ENCODE assay signal across 7 cellular contexts in the genomic region with DNA sequence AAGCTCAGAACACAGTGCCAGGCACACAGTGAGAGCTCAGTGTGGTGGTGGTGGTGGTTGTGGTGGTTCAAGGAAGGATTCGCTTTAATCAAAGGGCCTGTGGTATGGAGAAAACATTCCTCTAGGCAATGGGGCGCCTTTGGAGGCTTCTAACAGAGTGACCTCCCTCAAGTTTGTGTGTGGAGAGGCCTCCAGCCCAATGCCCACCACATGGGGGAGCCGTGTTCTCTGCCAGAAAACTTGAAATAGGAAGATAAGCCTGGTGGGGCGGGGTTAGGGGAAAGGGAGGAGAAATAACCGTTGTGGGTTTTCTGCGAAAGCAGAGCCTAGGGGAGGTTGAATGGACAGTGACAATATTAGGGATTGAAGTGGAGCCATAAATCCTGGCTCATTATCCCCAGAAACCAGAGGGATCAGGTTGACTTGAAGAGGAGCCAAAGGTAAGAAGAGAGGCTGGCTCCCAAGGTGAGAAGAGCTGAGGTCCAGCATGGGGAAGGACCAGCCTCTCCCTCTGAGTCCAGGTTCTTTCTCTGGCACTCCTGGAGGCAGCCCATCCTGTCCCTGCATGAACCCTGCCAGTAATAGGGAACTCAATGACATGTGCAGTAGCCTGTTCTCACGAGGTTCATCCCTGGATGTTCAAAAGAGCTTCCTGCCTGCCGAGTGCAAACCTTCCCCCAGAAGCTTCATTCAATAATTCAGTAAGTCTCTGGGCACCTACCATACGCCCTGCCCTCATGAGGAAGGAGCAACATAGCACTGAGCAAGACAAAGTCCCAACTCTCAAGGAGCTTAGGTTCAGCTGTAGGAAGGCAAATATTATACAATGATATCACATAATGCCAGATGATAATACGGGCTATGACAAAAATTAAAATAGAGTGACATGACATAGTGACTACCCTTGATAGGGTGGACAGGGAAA. TPM values are rescaled to one million over a fixed set of nuclear protein-coding genes. Genes with fewer than 3 reads are reported as not detected.
A peak's percentile ranks its signal among the peaks of the same experiment; 100 is the strongest.
DNase-seq lines count a peak whose midpoint lies in the region; TF ChIP-seq lines count a peak whose summit lies in the region.

No MANE protein-coding gene starts in this region.

- H3K4me3 ChIP-seq in GM12864 (ENCODE audit: low read depth, low read length), result no peak overlapping the region

- no peaks in the 10 kb centered on the region for H3K4me1 Mint-ChIP-seq in activated naive CD8-positive, alpha-beta T cell treated with anti-CD3 and anti-CD28 coated beads for 36 hours
- H3K4me1 Mint-ChIP-seq in neural crest cell, result peaks cover 9% of the 10 kb centered on the region
- H3K4me1 Mint-ChIP-seq in immature natural killer cell, result no peaks in the 10 kb centered on the region

- DNase-seq in GM12864 (ENCODE audit: low read depth), result no peak
- peak; percentile 44 for DNase-seq in NAMALWA (ENCODE audit: low spot score)
- DNase-seq in activated naive CD8-positive, alpha-beta T cell treated with anti-CD3 and anti-CD28 coated beads for 36 hours, result peak; percentile 17
- DNase-seq in neural crest cell (ENCODE audit: low read depth, low spot score), result no peak
- no peak for DNase-seq in substantia nigra (lab: John Stamatoyannopoulos, UW)
- no peak for DNase-seq in hypothalamus (lab: John Stamatoyannopoulos, UW)
- no peak for DNase-seq in immature natural killer cell

- H3K36me3 Mint-ChIP-seq in activated naive CD8-positive, alpha-beta T cell treated with anti-CD3 and anti-CD28 coated beads for 36 hours, result no peaks in the 10 kb centered on the region
- H3K36me3 Mint-ChIP-seq in neural crest cell (ENCODE audit: low read depth) (no peaks in the 10 kb centered on the region), immature natural killer cell (no peaks in the 10 kb centered on the region)

- H3K27ac Mint-ChIP-seq in activated naive CD8-positive, alpha-beta T cell treated with anti-CD3 and anti-CD28 coated beads for 36 hours, result no peak overlapping the region
- H3K27ac Mint-ChIP-seq in neural crest cell (ENCODE audit: unreplicated experiment) (no peak overlapping the region), immature natural killer cell (no peak overlapping the region)

- no peak overlapping the region for H3K27ac ChIP-seq in substantia nigra (ENCODE audit: low read depth, low read length, poor library complexity, severe bottlenecking)

- TF ChIP-seq CTCF in GM12864 (IDR thresholded peaks at IDR 0.05; ENCODE audit: low read depth, low read length, missing control alignments) (peak; percentile 20), neural crest cell (conservative IDR thresholded peaks at IDR 0.05) (peak; percentile 46)

- no peak overlapping the region for H3K4me3 Mint-ChIP-seq in activated naive CD8-positive, alpha-beta T cell treated with anti-CD3 and anti-CD28 coated beads for 36 hours
- H3K4me3 Mint-ChIP-seq in neural crest cell (no peak overlapping the region), immature natural killer cell (no peak overlapping the region)

- H3K9me3 Mint-ChIP-seq in activated naive CD8-positive, alpha-beta T cell treated with anti-CD3 and anti-CD28 coated beads for 36 hours, result no peaks in the 10 kb centered on the region
- H3K9me3 Mint-ChIP-seq in neural crest cell, result no peaks in the 10 kb centered on the region
- H3K9me3 Mint-ChIP-seq in immature natural killer cell, result no peaks in the 10 kb centered on the region

- no peaks in the 10 kb centered on the region for H3K27me3 Mint-ChIP-seq in activated naive CD8-positive, alpha-beta T cell treated with anti-CD3 and anti-CD28 coated beads for 36 hours
- H3K27me3 Mint-ChIP-seq in neural crest cell (ENCODE audit: low read depth) (no peaks in the 10 kb centered on the region), immature natural killer cell (ENCODE audit: low read depth in 3 of 3) (peaks cover 0 to 8% (median 0%) of the 10 kb centered on the region in 3 donors)

RNA-seq across cellular contexts. Expression of gene TGM2, which starts 51.4 kb away (rescaled TPM):
- total RNA-seq in activated naive CD8-positive, alpha-beta T cell treated with anti-CD3 and anti-CD28 coated beads for 36 hours, result not detected
- 1.2 and 1.4 TPM in 2 replicates for total RNA-seq in neural crest cell
- not detected for polyA plus RNA-seq in immature natural killer cell

Comparison
In these comparisons a context has a peak if more than half of its experiments do, and no peak if none do; other contexts are left out.
1. DNase-seq: peak in NAMALWA (single experiment) and activated naive CD8-positive, alpha-beta T cell treated with anti-CD3 and anti-CD28 coated beads for 36 hours (single experiment); none in GM12864 (single experiment), neural crest cell (single experiment), substantia nigra (0 of 49), hypothalamus (0 of 51) and immature natural killer cell (0 of 3).